In genomic region chr22:40414306-40414705, GRCh38 we compare ENCODE assay signal across 8 cellular contexts. TPM values are rescaled to one million over a fixed set of nuclear protein-coding genes. Genes with fewer than 3 reads are reported as not detected.
DNase-seq lines count a peak whose midpoint lies in the region; ATAC-seq and TF ChIP-seq lines count a peak whose summit lies in the region.
"Had no signal": no experiment of that assay in that cellular context is flagged by ENCODE, and none has a peak within 500 bp of the region (broad histone marks: within the 10 kb centered on the region; RNA-seq: fewer than 3 reads in every experiment).

No MANE protein-coding gene starts in this region.

- intact Hi-C loops in PC-9 (cut with micrococcal nuclease; ENCODE audit: unreplicated experiment): no loop called here

- no peak overlapping the region for H3K27ac ChIP-seq in PC-9

- H3K36me3 Mint-ChIP-seq in endothelial cell (ENCODE audit: low read depth, unreplicated experiment): peaks cover 38% of the 10 kb centered on the region

- peaks cover 23% of the 10 kb centered on the region for H3K27me3 Mint-ChIP-seq in endothelial cell (ENCODE audit: unreplicated experiment)

- H3K9me3 Mint-ChIP-seq in endothelial cell (ENCODE audit: unreplicated experiment): no peaks in the 10 kb centered on the region

- no peak overlapping the region for H3K4me3 ChIP-seq in PC-9

- peaks cover 21% of the 10 kb centered on the region for H3K4me1 Mint-ChIP-seq in endothelial cell (ENCODE audit: unreplicated experiment)

- DNase-seq in EL (peak; percentile 26), PC-9 (no peak), endothelial cell (ENCODE audit: low spot score) (no peak), renal cortical epithelial cell (ENCODE audit: low read depth) (peak; percentile 53), A172 (ENCODE audit: low spot score) (no peak), SKM-1 treated with dmso at 0.1 percent for 144 hours (lab: John Stamatoyannopoulos, UW; ENCODE audit: unreplicated experiment) (no peak)
- DNase-seq: Right ventricle myocardium superior had no signal

- peaks cover 6% of the 10 kb centered on the region; the same call in 1 of the 2 replicates for H4K20me1 ChIP-seq in PC-9 (ENCODE audit: insufficient read depth)

- ATAC-seq in HG03097 (IDR thresholded peaks at IDR 0.05; ENCODE audit: low FRiP score, unreplicated experiment): no peak

- H3F3A ChIP-seq in PC-9 (ENCODE audit: insufficient read depth, low read depth): peaks cover 29% of the 10 kb centered on the region; the same call in 1 of the 2 replicates

- no peak overlapping the region for H2AFZ ChIP-seq in PC-9

- H3K27me3 ChIP-seq in PC-9 (ENCODE audit: insufficient read depth, low read depth): no peaks in the 10 kb centered on the region

- H3K9me3 ChIP-seq in PC-9 (ENCODE audit: insufficient read depth, low read depth): no peaks in the 10 kb centered on the region

- no peak for TF ChIP-seq CTCF in PC-9 (conservative IDR thresholded peaks at IDR 0.05)
- TF ChIP-seq CTCF in endothelial cell (IDR thresholded peaks at IDR 0.05; ENCODE audit: unreplicated experiment): no peak

- peak overlapping the region; percentile 47 for H3K4me3 Mint-ChIP-seq in endothelial cell (ENCODE audit: unreplicated experiment)

- H3K36me3 ChIP-seq in PC-9 (ENCODE audit: low read depth): peaks cover 10% of the 10 kb centered on the region; the same call in 1 of the 2 replicates

- CTCF ChIA-PET in PC-9 (lab: Charles Lee): no interaction called here

- peak overlapping the region; percentile 20 for H3K27ac Mint-ChIP-seq in endothelial cell (ENCODE audit: unreplicated experiment)

- no peaks in the 10 kb centered on the region for H3K79me2 ChIP-seq in PC-9 (ENCODE audit: low read depth)

- peaks cover 13% of the 10 kb centered on the region for H3K4me1 ChIP-seq in PC-9 (replicated peaks; ENCODE audit: insufficient read depth)

- POLR2A ChIA-PET in PC-9 (lab: Charles Lee; ENCODE audit: unreplicated experiment): no interaction called here

- no peaks in the 10 kb centered on the region for H3K9me2 ChIP-seq in PC-9 (ENCODE audit: insufficient read depth)

- no peak overlapping the region for H3K4me2 ChIP-seq in PC-9

- BruUV-seq in PC-9 (replicated peaks; lab: Mats Ljungman, UMichigan): TSS peak; percentile 9

RNA-seq across cellular contexts. Expression of gene SGSM3, which starts 43.9 kb away (rescaled TPM):
- 90.4 and 99.4 TPM in 2 replicates for total RNA-seq in PC-9 (2021)
- total RNA-seq in endothelial cell (ENCODE audit: unreplicated experiment): 85.9 TPM
- total RNA-seq in renal cortical epithelial cell: 28.5 and 42.4 TPM in 2 replicates
- 23.7 and 25.3 TPM in 2 replicates for total RNA-seq in A172 (2014; rRNA removed; shearing (Covaris generic))

Comparison
In these comparisons a context has a peak if more than half of its experiments do, and no peak if none do; other contexts are left out.
1. DNase-seq: peak in EL (single experiment) and renal cortical epithelial cell (single experiment); none in PC-9 (0 of 2), endothelial cell (single experiment), A172 (single experiment) and SKM-1 treated with dmso at 0.1 percent for 144 hours (single experiment).